12 cellular contexts compared by ENCODE assay signal in genomic region chr2:28951910-28952805, GRCh38. TPM values are rescaled to one million over a fixed set of nuclear protein-coding genes. Genes with fewer than 3 reads are reported as not detected.
A peak's percentile ranks its signal among the peaks of the same experiment; 100 is the strongest.
DNase-seq lines count a peak whose midpoint lies in the region; ATAC-seq and TF ChIP-seq lines count a peak whose summit lies in the region.
"Had no signal": no experiment of that assay in that cellular context is flagged by ENCODE, and none has a peak within 500 bp of the region (broad histone marks: within the 10 kb centered on the region; RNA-seq: fewer than 3 reads in every experiment).

No MANE protein-coding gene starts in this region.

- peaks cover 35% of the 10 kb centered on the region for H3K4me1 Mint-ChIP-seq in GM23338
- H3K4me1 Mint-ChIP-seq in stimulated activated effector memory CD8-positive, alpha-beta T cell treated with anti-CD3 and anti-CD28 coated beads, Interleukin-12 subunit alpha, Interleukin-12 subunit beta, amount 100 ng/mL, for 72 hours = peaks cover 11% of the 10 kb centered on the region
- H3K4me1 Mint-ChIP-seq in CD8-positive, alpha-beta T cell (ENCODE audit: low read depth) = peaks cover 8% of the 10 kb centered on the region

- CTCF ChIA-PET in CD8-positive, alpha-beta T cell (lab: Charles Lee) = no interaction called here

- H2AFZ ChIP-seq in GM23338 = no peak overlapping the region

- H3K9me3 ChIP-seq in right atrium auricular region = no peaks in the 10 kb centered on the region
- no peaks in the 10 kb centered on the region for H3K9me3 ChIP-seq in CD8-positive, alpha-beta T cell (ENCODE audit: low read length)
- H3K9me3 ChIP-seq: thoracic aorta had no signal

- intact Hi-C loops in CD8-positive, alpha-beta T cell (cut with DNase I, micrococcal nuclease) = no loop called here
- intact Hi-C loops in head of caudate nucleus (cut with DNase I) = no loop called here

- no peaks in the 10 kb centered on the region for H3K79me2 ChIP-seq in GM23338 (replicated peaks; ENCODE audit: insufficient read depth)

- H3K36me3 ChIP-seq in GM23338 (ENCODE audit: insufficient read depth) = peaks cover 21% of the 10 kb centered on the region
- H3K36me3 ChIP-seq in right atrium auricular region = peaks cover 22% of the 10 kb centered on the region
- H3K36me3 ChIP-seq in CD8-positive, alpha-beta T cell (ENCODE audit: insufficient read depth, low read length) = no peaks in the 10 kb centered on the region

- H3K4me1 ChIP-seq in GM23338 (ENCODE audit: insufficient read depth) = peaks cover 25% of the 10 kb centered on the region
- H3K4me1 ChIP-seq in right atrium auricular region = no peaks in the 10 kb centered on the region
- H3K4me1 ChIP-seq in CD8-positive, alpha-beta T cell (ENCODE audit: insufficient read depth, low read length) = no peaks in the 10 kb centered on the region

- ATAC-seq in GM23338 = peak; percentile 27
- ATAC-seq in stimulated activated effector memory CD8-positive, alpha-beta T cell treated with anti-CD3 and anti-CD28 coated beads, Interleukin-12 subunit alpha, Interleukin-12 subunit beta, amount 100 ng/mL, for 72 hours = peak; percentile 46
- ATAC-seq in CD8-positive, alpha-beta T cell = no peak
- ATAC-seq in HG03045 (IDR thresholded peaks at IDR 0.05; ENCODE audit: unreplicated experiment) = no peak

- H3K27me3 ChIP-seq in GM23338 (ENCODE audit: insufficient read depth) (no peaks in the 10 kb centered on the region), right atrium auricular region (no peaks in the 10 kb centered on the region)
- no peaks in the 10 kb centered on the region for H3K27me3 ChIP-seq in CD8-positive, alpha-beta T cell (ENCODE audit: insufficient read depth, low read length)
- H3K27me3 ChIP-seq: spleen had no signal

- TF ChIP-seq CTCF in GM23338 (conservative IDR thresholded peaks at IDR 0.05; ENCODE audit: low read depth in 2 of 2) (no peak), right atrium auricular region (IDR thresholded peaks at IDR 0.05) (no peak), GM10266 (IDR thresholded peaks at IDR 0.05; ENCODE audit: control insufficient read depth, insufficient read depth, low read depth, missing control alignments) (no peak)
- TF ChIP-seq CTCF in CD8-positive, alpha-beta T cell (IDR thresholded peaks at IDR 0.05) = no peak

- peaks cover 34% of the 10 kb centered on the region for H3K36me3 Mint-ChIP-seq in GM23338 (ENCODE audit: low read depth)
- peaks cover 31% of the 10 kb centered on the region for H3K36me3 Mint-ChIP-seq in stimulated activated effector memory CD8-positive, alpha-beta T cell treated with anti-CD3 and anti-CD28 coated beads, Interleukin-12 subunit alpha, Interleukin-12 subunit beta, amount 100 ng/mL, for 72 hours
- peaks cover 15% of the 10 kb centered on the region for H3K36me3 Mint-ChIP-seq in CD8-positive, alpha-beta T cell

- H4K20me1 ChIP-seq in GM23338 (replicated peaks; ENCODE audit: insufficient read depth) = 0 out of 2 replicates have a peak, but pooled peaks cover 10% of the 10 kb centered on the region

- POLR2A ChIA-PET in CD8-positive, alpha-beta T cell (lab: Charles Lee) = interaction anchor here (0.7 kb wide), 1 partner anchor 239 kb away, joined by 3 read pairs; no protein-coding TSS in a partner anchor

- H3K4me2 ChIP-seq in GM23338 = peak overlapping the region; percentile 42

- peaks cover 21% of the 10 kb centered on the region for H3K9me3 Mint-ChIP-seq in GM23338
- H3K9me3 Mint-ChIP-seq in stimulated activated effector memory CD8-positive, alpha-beta T cell treated with anti-CD3 and anti-CD28 coated beads, Interleukin-12 subunit alpha, Interleukin-12 subunit beta, amount 100 ng/mL, for 72 hours = no peaks in the 10 kb centered on the region
- no peaks in the 10 kb centered on the region for H3K9me3 Mint-ChIP-seq in CD8-positive, alpha-beta T cell

- H3K27ac ChIP-seq in GM23338 (ENCODE audit: low read depth) (peak overlapping the region; percentile 85), right atrium auricular region (peak overlapping the region; percentile 30 to 43)
- no peak overlapping the region for H3K27ac ChIP-seq in CD8-positive, alpha-beta T cell (ENCODE audit: low read depth, low read length)
- H3K27ac ChIP-seq: thoracic aorta had no signal

- no peaks in the 10 kb centered on the region; the same call in 1 of the 2 replicates for H3K9me2 ChIP-seq in GM23338 (ENCODE audit: insufficient read depth)

- H3K4me3 Mint-ChIP-seq in GM23338 = no peak overlapping the region
- no peak overlapping the region for H3K4me3 Mint-ChIP-seq in stimulated activated effector memory CD8-positive, alpha-beta T cell treated with anti-CD3 and anti-CD28 coated beads, Interleukin-12 subunit alpha, Interleukin-12 subunit beta, amount 100 ng/mL, for 72 hours
- no peak overlapping the region for H3K4me3 Mint-ChIP-seq in CD8-positive, alpha-beta T cell
- H3K4me3 Mint-ChIP-seq: brain had no signal

- peak overlapping the region; percentile 76 for H3K27ac Mint-ChIP-seq in GM23338
- H3K27ac Mint-ChIP-seq in stimulated activated effector memory CD8-positive, alpha-beta T cell treated with anti-CD3 and anti-CD28 coated beads, Interleukin-12 subunit alpha, Interleukin-12 subunit beta, amount 100 ng/mL, for 72 hours = peak overlapping the region; percentile 27
- H3K27ac Mint-ChIP-seq in CD8-positive, alpha-beta T cell = no peak overlapping the region
- H3K27ac Mint-ChIP-seq: brain had no signal

- peak; percentile 31 for DNase-seq in GM23338 (ENCODE audit: low spot score)
- peak; percentile 76 for DNase-seq in SW480 (ENCODE audit: low spot score)
- no peak for DNase-seq in right atrium auricular region (ENCODE audit: low spot score)
- peak in 1 of 2 donors; percentile 3 for DNase-seq in stimulated activated effector memory CD8-positive, alpha-beta T cell treated with anti-CD3 and anti-CD28 coated beads, Interleukin-12 subunit alpha, Interleukin-12 subunit beta, amount 100 ng/mL, for 72 hours (ENCODE audit: low spot score in 2 of 2)
- DNase-seq in GM10266 (ENCODE audit: extremely low spot score) = no peak
- no peak for DNase-seq in CD8-positive, alpha-beta T cell
- DNase-seq in head of caudate nucleus = no peak
- DNase-seq: activated CD4-positive, CD25-positive, alpha-beta regulatory T cell; spleen had no signal

- H3K4me3 ChIP-seq in GM23338 = no peak overlapping the region
- H3K4me3 ChIP-seq in right atrium auricular region = no peak overlapping the region
- no peak overlapping the region for H3K4me3 ChIP-seq in CD8-positive, alpha-beta T cell (ENCODE audit: low read depth, low read length)
- H3K4me3 ChIP-seq: spleen, thoracic aorta had no signal

- peaks cover 15% of the 10 kb centered on the region for H3K27me3 Mint-ChIP-seq in GM23338 (ENCODE audit: insufficient read depth, low read depth, poor library complexity)
- no peaks in the 10 kb centered on the region for H3K27me3 Mint-ChIP-seq in CD8-positive, alpha-beta T cell (ENCODE audit: low read depth)

- peaks cover 4% of the 10 kb centered on the region; the same call in 1 of the 2 replicates for H3F3A ChIP-seq in GM23338 (replicated peaks; ENCODE audit: low read depth)

TF ChIP-seq in GM23338, 12 proteins besides CTCF, POLR2A, EP300 and RAD21:
- TF ChIP-seq ETS1 (IDR thresholded peaks at IDR 0.05) (no peak), ZNF331 (CRISPR knock-in tag; IDR thresholded peaks at IDR 0.05; ENCODE audit: low read depth) (no peak), ZNF114 (CRISPR knock-in tag; IDR thresholded peaks at IDR 0.05) (no peak), EZH2phosphoT487 (IDR thresholded peaks at IDR 0.05; ENCODE audit: unreplicated experiment) (no peak)
TF ChIP-seq in GM23338: peak in this region for 0.

RNA-seq across cellular contexts. Expression of gene TOGARAM2, which starts 28.9 kb away (rescaled TPM):
- 0.47 and 1.8 TPM in 2 replicates for total RNA-seq in GM23338 (2014; rRNA removed; shearing (Covaris generic))
- polyA plus RNA-seq in GM23338 (2016; fragmentation: Nextera tagmentation; extraction: Ambion mirVana) = 1.8 and 2.4 TPM in 2 replicates
- total RNA-seq in right atrium auricular region = 1 to 10 TPM; 2.0 to 6.6 TPM
- 1 to 10 TPM; 4.6 to 4.8 TPM for total RNA-seq in CD8-positive, alpha-beta T cell

RNA-seq across cellular contexts. Expression of gene WDR43, which starts 57.7 kb away (rescaled TPM):
- total RNA-seq in GM23338 (2014; rRNA removed; shearing (Covaris generic)) = 112 and 140 TPM in 2 replicates
- polyA plus RNA-seq in GM23338 (2016; fragmentation: Nextera tagmentation; extraction: Ambion mirVana) = 101 and 103 TPM in 2 replicates
- 10 to 100 TPM; 17.8 to 18.9 TPM for total RNA-seq in right atrium auricular region
- total RNA-seq in CD8-positive, alpha-beta T cell = 10 to 100 TPM; 89.2 to 90.0 TPM

Comparison
In these comparisons a context has a peak if more than half of its experiments do, and no peak if none do; other contexts are left out.
1. ATAC-seq: peak in GM23338 (single experiment) and stimulated activated effector memory CD8-positive, alpha-beta T cell treated with anti-CD3 and anti-CD28 coated beads, Interleukin-12 subunit alpha, Interleukin-12 subunit beta, amount 100 ng/mL, for 72 hours (single experiment); none in CD8-positive, alpha-beta T cell (single experiment) and HG03045 (single experiment).
2. DNase-seq: peak in GM23338 (single experiment) and SW480 (single experiment); none in right atrium auricular region (single experiment), GM10266 (single experiment), CD8-positive, alpha-beta T cell (0 of 7) and head of caudate nucleus (0 of 42).